ENCODE assay signal across 21 cellular contexts in genomic region chr20:61690993-61691840, GRCh38.
DNase-seq lines count a peak whose midpoint lies in the region; ATAC-seq, FAIRE-seq and TF ChIP-seq lines count a peak whose summit lies in the region.
"Had no signal": no experiment of that assay in that cellular context is flagged by ENCODE, and none has a peak within 500 bp of the region (broad histone marks: within the 10 kb centered on the region; RNA-seq: fewer than 3 reads in every experiment).

No MANE protein-coding gene starts in this region.

- no peak for ATAC-seq in Right ventricle myocardium inferior
- ATAC-seq in left ventricle myocardium superior: no peak
- no peak for ATAC-seq in K562
- ATAC-seq in HepG2: peak; percentile 25; the same call in 1 of the 3 replicates
- no peak for ATAC-seq in HG03565 (IDR thresholded peaks at IDR 0.05; ENCODE audit: unreplicated experiment)
- ATAC-seq: PC-3 had no signal

- intact Hi-C loops in Right ventricle myocardium inferior (cut with DNase I) (no loop called here), left ventricle myocardium superior (cut with micrococcal nuclease) (no loop called here), K562 (cut with micrococcal nuclease) (no loop called here), HepG2 (cut with micrococcal nuclease; ENCODE audit: unreplicated experiment) (no loop called here)

- POLR2A ChIA-PET in K562 (lab: Yijun Ruan, JAX) (no interaction called here), HepG2 (lab: Yijun Ruan, JAX) (no interaction called here)

- no peaks in the 10 kb centered on the region for H3K9me3 Mint-ChIP-seq in type B pancreatic cell

- peaks cover 24% of the 10 kb centered on the region for H3K4me1 Mint-ChIP-seq in type B pancreatic cell (ENCODE audit: unreplicated experiment)

- H3K9me1 ChIP-seq in K562 (ENCODE audit: control insufficient read depth, insufficient read depth, low read length): no peaks in the 10 kb centered on the region

- no peak for TF ChIP-seq POLR2A in K562 (conservative IDR thresholded peaks at IDR 0.05)
- no peak for TF ChIP-seq POLR2A in HepG2 (IDR thresholded peaks at IDR 0.05; ENCODE audit: insufficient read depth in 1 of 2, low read depth in 2 of 2, low read length in 2 of 2)

- FAIRE-seq in K562 (lab: Jason Lieb, UNC): peak; percentile 51
- no peak for FAIRE-seq in HepG2 (lab: Jason Lieb, UNC)
- FAIRE-seq: GM19239, H54 had no signal

- TF ChIP-seq CTCF in K562 (IDR thresholded peaks at IDR 0.05 in 2 of 3, conservative IDR thresholded peaks at IDR 0.05 in 1 of 3; ENCODE audit: insufficient read depth in 2 of 3, low read depth in 1 of 3, low read length in 3 of 3): no peak
- TF ChIP-seq CTCF in HepG2 (CRISPR knock-in tag; IDR thresholded peaks at IDR 0.05): no peak
- peak; percentile 22 for TF ChIP-seq CTCF in type B pancreatic cell (conservative IDR thresholded peaks at IDR 0.05)

- H3K79me2 ChIP-seq in K562 (ENCODE audit: control insufficient read depth, insufficient read depth, low read length) (no peaks in the 10 kb centered on the region), HepG2 (ENCODE audit: insufficient read depth, low read length) (no peaks in the 10 kb centered on the region)

- H3K27me3 ChIP-seq in K562 (ENCODE audit: control insufficient read depth in 2 of 2, insufficient read depth in 2 of 2, low read length in 2 of 2) (peaks cover 6 to 42% of the 10 kb centered on the region in 2 experiments; a peak in 4 of 5 replicates), HepG2 (ENCODE audit: control insufficient read depth in 1 of 2, insufficient read depth in 2 of 2, low read length in 2 of 2) (peaks cover 24 to 69% of the 10 kb centered on the region in 2 experiments; a peak in 3 of 5 replicates)

- H2AFZ ChIP-seq in K562 (ENCODE audit: low read depth, low read length): no peak overlapping the region
- no peak overlapping the region for H2AFZ ChIP-seq in HepG2 (ENCODE audit: low read length)

- WGBS in K562 (ENCODE audit: insufficient coverage, low coverage, missing lambda C conversion rate): 3% methylated on average over 17 of the region's 17 CpGs
- 10% methylated on average over 17 of the region's 17 CpGs for WGBS in HepG2 (ENCODE audit: low lambda C conversion rate)

- TF ChIP-seq RAD21 in K562 (CRISPR knock-in tag; conservative IDR thresholded peaks at IDR 0.05 in 1 of 2, IDR thresholded peaks at IDR 0.05 in 1 of 2) (no peak), HepG2 (CRISPR knock-in tag; IDR thresholded peaks at IDR 0.05) (no peak)

- BruUV-seq in K562 (replicated peaks; lab: Mats Ljungman, UMichigan): no TSS peak
- BruUV-seq in HepG2 (replicated peaks; lab: Mats Ljungman, UMichigan): no TSS peak

- H4K20me1 ChIP-seq in K562 (replicated peaks; ENCODE audit: control insufficient read depth, insufficient read depth, low read length) (peaks cover 4% of the 10 kb centered on the region; the same call in 1 of the 2 replicates), HepG2 (ENCODE audit: insufficient read depth, low read length) (no peaks in the 10 kb centered on the region)

- H3K9ac ChIP-seq in K562 (ENCODE audit: insufficient read depth in 1 of 2, low read depth in 2 of 2, low read length in 2 of 2) (no peak overlapping the region), HepG2 (ENCODE audit: insufficient read depth, low read depth, low read length) (no peak overlapping the region)

- H3K36me3 Mint-ChIP-seq in type B pancreatic cell: no peaks in the 10 kb centered on the region

- H3K4me3 Mint-ChIP-seq in type B pancreatic cell: no peak overlapping the region

- no peak overlapping the region for H3K4me2 ChIP-seq in K562 (ENCODE audit: insufficient read depth, low read length)
- no peak overlapping the region for H3K4me2 ChIP-seq in HepG2 (ENCODE audit: low read depth, low read length)

- TF ChIP-seq EP300 in K562 (IDR thresholded peaks at IDR 0.05; ENCODE audit: low read length) (no peak), HepG2 (IDR thresholded peaks at IDR 0.05; ENCODE audit: low read depth in 2 of 2, low read length in 2 of 2) (no peak), HepG2 (CRISPR knock-in tag; IDR thresholded peaks at IDR 0.05; ENCODE audit: borderline replicate concordance) (no peak)

- H3K4me1 ChIP-seq in K562 (replicated peaks in 1 of 2; ENCODE audit: control insufficient read depth in 2 of 2, insufficient read depth in 2 of 2, low read length in 2 of 2): no peaks in the 10 kb centered on the region
- no peaks in the 10 kb centered on the region for H3K4me1 ChIP-seq in HepG2 (ENCODE audit: insufficient read depth, low read length)

- H3K36me3 ChIP-seq in K562 (ENCODE audit: control insufficient read depth, insufficient read depth, low read length) (no peaks in the 10 kb centered on the region), HepG2 (replicated peaks in 1 of 2; ENCODE audit: control insufficient read depth in 1 of 2, insufficient read depth in 2 of 2, low read length in 2 of 2) (no peaks in the 10 kb centered on the region)

- in situ Hi-C loops in K562 (cut with MboI) (no loop called here), HepG2 (cut with HindIII; ENCODE audit: extremely low pct_ligation_motif_present, low pct_unique_long_range_greater_than_20kb) (no loop called here)

- peaks cover 24% of the 10 kb centered on the region for H3K27me3 Mint-ChIP-seq in type B pancreatic cell

- DNase-seq in Right ventricle myocardium inferior (ENCODE audit: missing footprints): peak; percentile 6
- DNase-seq in left ventricle myocardium superior: no peak
- no peak for DNase-seq in K562 (ENCODE audit: extremely low read depth in 1 of 4, low spot score in 3 of 4)
- DNase-seq in HepG2 (ENCODE audit: low spot score): no peak
- no peak for DNase-seq in type B pancreatic cell (ENCODE audit: extremely low spot score, unreplicated experiment)
- DNase-seq in KG1 (lab: John Stamatoyannopoulos, UW): no peak
- DNase-seq in Kasumi-1 (lab: John Stamatoyannopoulos, UW): no peak
- DNase-seq: Calu3, DND-41, MV-4-11, NCI-H1105 treated with DMSO at 0.1 percent for 48 hours, NCI-H146, NCI-H2029 treated with DMSO at 0.1 percent for 48 hours, NCI-H446 treated with DMSO at 0.1 percent for 48 hours, NCI-H526, PC-3, SHP77 treated with DMSO at 0.1 percent for 48 hours had no signal

- CTCF ChIA-PET in K562 (lab: Yijun Ruan, JAX; ENCODE audit: low intra/inter-chr PET ratio) (no interaction called here), HepG2 (lab: Yijun Ruan, JAX; ENCODE audit: low intra/inter-chr PET ratio, low total read pairs) (no interaction called here)

- no peak overlapping the region for H3K4me3 ChIP-seq in K562
- no peak overlapping the region for H3K4me3 ChIP-seq in HepG2 (replicated peaks in 1 of 3; ENCODE audit: insufficient read depth in 1 of 3, low read depth in 2 of 3, low read length in 3 of 3)
- H3K4me3 ChIP-seq: SK-N-MC had no signal

- H3K9me3 ChIP-seq in K562 (replicated peaks; ENCODE audit: control insufficient read depth, insufficient read depth, low read depth, low read length) (no peaks in the 10 kb centered on the region; the same call in 1 of the 2 replicates), HepG2 (ENCODE audit: low read length) (no peaks in the 10 kb centered on the region)

- H3K27ac ChIP-seq in K562 (ENCODE audit: extremely low read depth, low read depth, low read length): no peak overlapping the region
- H3K27ac ChIP-seq in HepG2 (ENCODE audit: extremely low read length, insufficient read depth, low read length): no peak overlapping the region
- H3K27ac ChIP-seq: SK-N-MC had no signal

- no peak overlapping the region for H3K27ac Mint-ChIP-seq in type B pancreatic cell

TF ChIP-seq in HepG2, 621 proteins besides CTCF, POLR2A, EP300 and RAD21 (continues in another document):
- TF ChIP-seq IRX3 (CRISPR knock-in tag; IDR thresholded peaks at IDR 0.05; ENCODE audit: borderline replicate concordance, low read depth): no peak
- no peak for TF ChIP-seq TOE1 (CRISPR knock-in tag; IDR thresholded peaks at IDR 0.05)
- no peak for TF ChIP-seq ZGPAT (CRISPR knock-in tag; IDR thresholded peaks at IDR 0.05)
- TF ChIP-seq NFE2L2 (IDR thresholded peaks at IDR 0.05; ENCODE audit: low read length): no peak
- no peak for TF ChIP-seq CENPX (CRISPR knock-in tag; IDR thresholded peaks at IDR 0.05)
- no peak for TF ChIP-seq MBNL3 (CRISPR knock-in tag; conservative IDR thresholded peaks at IDR 0.05)
- TF ChIP-seq NONO (IDR thresholded peaks at IDR 0.05): 0 out of 2 replicates have a peak, but pooled peaks have one; percentile 32
- no peak for TF ChIP-seq NONO (CRISPR knock-in tag; conservative IDR thresholded peaks at IDR 0.05)
- TF ChIP-seq CEBPB (IDR thresholded peaks at IDR 0.05; ENCODE audit: borderline replicate concordance, low read depth, low read length): 0 out of 2 replicates have a peak, but pooled peaks have one; percentile 46
- 0 out of 2 replicates have a peak, but pooled peaks have one; percentile 56 for TF ChIP-seq TRIM22 (IDR thresholded peaks at IDR 0.05)
- no peak for TF ChIP-seq ZFP82 (CRISPR knock-in tag; IDR thresholded peaks at IDR 0.05; ENCODE audit: borderline replicate concordance)
- 0 out of 2 replicates have a peak, but pooled peaks have one; percentile 32 for TF ChIP-seq NBN (conservative IDR thresholded peaks at IDR 0.05)
- peak; percentile 70; the same call in 1 of the 2 replicates for TF ChIP-seq SOX6 (IDR thresholded peaks at IDR 0.05)
- no peak for TF ChIP-seq SOX6 (CRISPR knock-in tag; IDR thresholded peaks at IDR 0.05)
